Comparison of ENCODE assay signal across 19 cellular contexts in the genomic region with DNA sequence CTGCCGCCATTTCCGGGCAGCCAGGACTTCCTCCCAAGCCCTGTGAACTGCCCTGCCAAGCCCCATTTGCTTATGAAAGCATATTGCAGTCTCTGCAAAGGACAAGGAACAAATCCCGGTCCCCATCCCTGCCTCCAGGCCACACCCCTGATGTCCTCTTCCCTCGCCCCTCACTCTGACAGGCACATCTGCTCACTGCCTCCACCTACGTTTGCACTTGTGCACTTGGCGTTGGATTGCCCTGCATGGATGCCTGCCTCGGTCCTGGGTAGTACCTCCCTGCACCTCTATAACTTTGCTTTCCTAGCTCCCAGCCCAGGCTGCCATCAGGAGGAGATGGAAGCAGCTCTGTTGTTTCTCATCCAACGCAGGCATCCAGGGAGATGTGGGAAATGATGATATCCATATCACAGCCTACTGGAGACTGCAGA. TPM values are rescaled to one million over a fixed set of nuclear protein-coding genes. Genes with fewer than 3 reads are reported as not detected.
A peak's percentile ranks its signal among the peaks of the same experiment; 100 is the strongest.
DNase-seq lines count a peak whose midpoint lies in the region; ATAC-seq and TF ChIP-seq lines count a peak whose summit lies in the region.
"Had no signal": no experiment of that assay in that cellular context is flagged by ENCODE, and none has a peak within 500 bp of the region (broad histone marks: within the 10 kb centered on the region; RNA-seq: fewer than 3 reads in every experiment).

No MANE protein-coding gene starts in this region.

- no peaks in the 10 kb centered on the region for H3K9me3 ChIP-seq in endodermal cell (ENCODE audit: control insufficient read depth, low read length)
- H3K9me3 ChIP-seq: SJCRH30 had no signal

- H3K4me3 Mint-ChIP-seq in endodermal cell: no peak overlapping the region
- H3K4me3 Mint-ChIP-seq in activated naive CD8-positive, alpha-beta T cell treated with anti-CD3 and anti-CD28 coated beads, Interleukin-2, amount 50 U/mL, for 24 hours: no peak overlapping the region
- H3K4me3 Mint-ChIP-seq: IgD-negative memory B cell had no signal

- peaks cover 1% of the 10 kb centered on the region for H3K27me3 Mint-ChIP-seq in endodermal cell (ENCODE audit: insufficient read depth)
- peaks cover 2% of the 10 kb centered on the region for H3K27me3 Mint-ChIP-seq in activated naive CD8-positive, alpha-beta T cell treated with anti-CD3 and anti-CD28 coated beads, Interleukin-2, amount 50 U/mL, for 24 hours

- TF ChIP-seq CTCF in endodermal cell (conservative IDR thresholded peaks at IDR 0.05): no peak

- H3K9ac ChIP-seq in endodermal cell (ENCODE audit: extremely low read depth, low read length, poor library complexity, severe bottlenecking): no peak overlapping the region

- H3K4me1 Mint-ChIP-seq in endodermal cell: peaks cover 1% of the 10 kb centered on the region
- H3K4me1 Mint-ChIP-seq in activated naive CD8-positive, alpha-beta T cell treated with anti-CD3 and anti-CD28 coated beads, Interleukin-2, amount 50 U/mL, for 24 hours: no peaks in the 10 kb centered on the region

- no peaks in the 10 kb centered on the region for H3K36me3 ChIP-seq in endodermal cell (ENCODE audit: control insufficient read depth, insufficient read depth, low read length)
- H3K36me3 ChIP-seq: SJCRH30 had no signal

- no peak overlapping the region for H3K27ac ChIP-seq in endodermal cell (ENCODE audit: low read depth, low read length)
- H3K27ac ChIP-seq: C4-2B, SJCRH30 had no signal

- H3K4me1 ChIP-seq in endodermal cell (ENCODE audit: control insufficient read depth, insufficient read depth, low read length): no peaks in the 10 kb centered on the region
- H3K4me1 ChIP-seq: SJCRH30 had no signal

- 80 to 85% methylated on average over 4 to 8 of the region's 8 CpGs for WGBS in endodermal cell (ENCODE audit: insufficient coverage in 1 of 2, insufficient read length in 1 of 2), 2 experiments

- intact Hi-C loops in sciatic nerve (cut with DNase I): no loop called here

- no peaks in the 10 kb centered on the region for H3K27me3 ChIP-seq in endodermal cell (ENCODE audit: control insufficient read depth, insufficient read depth, low read length, poor library complexity, severe bottlenecking)

- H3K4me3 ChIP-seq in endodermal cell (ENCODE audit: low read length): no peak overlapping the region
- H3K4me3 ChIP-seq: SJCRH30 had no signal

- ATAC-seq in sciatic nerve (no peak), GM18873 (IDR thresholded peaks at IDR 0.05; ENCODE audit: low FRiP score, unreplicated experiment) (no peak)
- ATAC-seq in activated naive CD8-positive, alpha-beta T cell treated with anti-CD3 and anti-CD28 coated beads, Interleukin-2, amount 50 U/mL, for 24 hours: no peak

- no peaks in the 10 kb centered on the region for H3K36me3 Mint-ChIP-seq in endodermal cell (ENCODE audit: low read depth)
- H3K36me3 Mint-ChIP-seq in activated naive CD8-positive, alpha-beta T cell treated with anti-CD3 and anti-CD28 coated beads, Interleukin-2, amount 50 U/mL, for 24 hours (ENCODE audit: low read depth): no peaks in the 10 kb centered on the region
- H3K36me3 Mint-ChIP-seq: IgD-negative memory B cell had no signal

- no peaks in the 10 kb centered on the region for H3K9me3 Mint-ChIP-seq in endodermal cell
- H3K9me3 Mint-ChIP-seq in activated naive CD8-positive, alpha-beta T cell treated with anti-CD3 and anti-CD28 coated beads, Interleukin-2, amount 50 U/mL, for 24 hours: no peaks in the 10 kb centered on the region

- DNase-seq in activated effector memory CD4-positive, alpha-beta T cell treated with anti-CD3 and anti-CD28 coated beads, Interleukin-2, amount 50 U/mL, for 16 hours: peak; percentile 50
- no peak for DNase-seq in activated effector memory CD4-positive, alpha-beta T cell treated with Interleukin-2 at 50 U/mL for 16 hours
- peak; percentile 27 for DNase-seq in SK-N-DZ (ENCODE audit: low spot score)
- peak; percentile 61 for DNase-seq in endodermal cell
- peak; percentile 47 for DNase-seq in sciatic nerve (ENCODE audit: low spot score)
- no peak for DNase-seq in activated naive CD8-positive, alpha-beta T cell treated with anti-CD3 and anti-CD28 coated beads, Interleukin-2, amount 50 U/mL, for 24 hours
- DNase-seq in NCI-H2227 (lab: John Stamatoyannopoulos, UW; ENCODE audit: unreplicated experiment): no peak
- DNase-seq: GF-D8; NCI-H1105; NCI-H1694; NCI-H345; NCI-H526 treated with DMSO at 0.1 percent for 48 hours; NK-92 treated with Interleukin-12 subunit alpha and Interleukin-12 subunit beta, amount 100 ng/mL, for 24 hours; OCI-M1; RPMI8226; SJCRH30 had no signal

- no peak overlapping the region for H3K27ac Mint-ChIP-seq in endodermal cell
- H3K27ac Mint-ChIP-seq in activated naive CD8-positive, alpha-beta T cell treated with anti-CD3 and anti-CD28 coated beads, Interleukin-2, amount 50 U/mL, for 24 hours: no peak overlapping the region
- H3K27ac Mint-ChIP-seq: IgD-negative memory B cell had no signal

RNA-seq across cellular contexts. Expression of a gene that starts 19.6 kb away (rescaled TPM):
- polyA plus RNA-seq in SK-N-DZ (2014; cell fraction: cytosol; rRNA removed): 1,462 and 1,861 TPM in 2 replicates
- 1,121 and 2,446 TPM in 2 replicates for polyA plus RNA-seq in SK-N-DZ (2014; cell fraction: nucleus; rRNA removed)
- total RNA-seq in endodermal cell: 1,000 to 10,000 TPM; 1,597 to 1,823 TPM
- polyA plus RNA-seq in endodermal cell (2013, experiment 1 of 2): 2,538 TPM
- 2,476 TPM for polyA plus RNA-seq in endodermal cell (2013, experiment 2 of 2)
- 1,183 TPM for total RNA-seq in sciatic nerve

Comparison
In these comparisons a context has a peak if more than half of its experiments do, and no peak if none do; other contexts are left out.
1. DNase-seq: peak in activated effector memory CD4-positive, alpha-beta T cell treated with anti-CD3 and anti-CD28 coated beads, Interleukin-2, amount 50 U/mL, for 16 hours (single experiment), SK-N-DZ (single experiment), endodermal cell (single experiment) and sciatic nerve (single experiment); none in activated effector memory CD4-positive, alpha-beta T cell treated with Interleukin-2 at 50 U/mL for 16 hours (single experiment), activated naive CD8-positive, alpha-beta T cell treated with anti-CD3 and anti-CD28 coated beads, Interleukin-2, amount 50 U/mL, for 24 hours (single experiment) and NCI-H2227 (single experiment).